20 cellular contexts compared by ENCODE assay signal in the genomic region with DNA sequence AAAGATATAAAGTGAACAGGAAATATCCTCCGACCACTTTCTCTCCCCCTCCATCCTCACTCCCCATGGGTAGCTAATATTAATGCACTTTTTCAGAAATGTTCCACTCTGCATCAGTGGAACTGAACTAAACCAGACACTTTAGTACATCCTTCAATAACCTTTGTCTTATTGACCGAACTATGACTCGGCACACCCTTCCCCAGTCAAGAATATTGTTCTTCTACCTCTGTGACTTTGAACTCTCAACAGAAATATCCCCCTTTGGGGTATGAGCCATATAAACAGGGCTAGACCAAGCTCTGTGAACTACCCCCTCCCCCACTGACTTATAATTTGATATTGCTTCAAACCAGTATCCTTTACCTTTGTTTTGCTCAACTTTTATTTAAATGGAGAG.
"Had no signal": no experiment of that assay in that cellular context is flagged by ENCODE, and none has a peak within 500 bp of the region (broad histone marks: within the 10 kb centered on the region; RNA-seq: fewer than 3 reads in every experiment).

No MANE protein-coding gene starts in this region.

- H3K4me3 ChIP-seq: adrenal gland, coronary artery, left lung, neural progenitor cell, pancreas, spleen, upper lobe of left lung had no signal

- DNase-seq: activated CD4-positive, alpha-beta T cell treated with anti-CD3 and anti-CD28 coated beads, Interleukin-2, amount 10 ng/mL, durations not matched to agents 24 days and 14 days; activated CD8-positive, alpha-beta memory T cell treated with anti-CD3 and anti-CD28 coated beads for 24 hours; activated naive CD4-positive, alpha-beta T cell treated with anti-CD3 and anti-CD28 coated beads, Interleukin-2, amount 50 U/mL, for 16 hours; activated T-cell treated with anti-CD3 and anti-CD28 coated beads for 4 hours; effector CD4-positive, alpha-beta T cell; foreskin keratinocyte; head of caudate nucleus; islet precursor cell; left lung; pancreas; spleen; stimulated activated CD4-positive, alpha-beta T cell treated with anti-CD3 and anti-CD28 coated beads, Interleukin-1b, Interleukin-23, amount 100 ng/mL, for 48 hours had no signal

- FAIRE-seq: endothelial cell of umbilical vein, pancreas had no signal

- H2AFZ ChIP-seq: neural progenitor cell had no signal

- ATAC-seq: activated T-helper 17 cell treated with anti-CD3 and anti-CD28 coated beads, Interleukin-2, amount 50 U/mL, for 72 hours; foreskin keratinocyte; left lung; pancreas; stimulated activated memory B cell treated with anti-CD40 and anti-IgM and Interleukin-4, amounts not matched to agents 10 μg/mL and 1 μg/mL and 100 μg/mL, for 72 hours; WTC11 had no signal

- H3K9ac ChIP-seq: neural progenitor cell had no signal

- H3K27ac ChIP-seq: adrenal gland, coronary artery, foreskin keratinocyte, left lung, neural progenitor cell, pancreas, spleen, upper lobe of left lung had no signal

- H3K4me2 ChIP-seq: neural progenitor cell had no signal

- H3K27me3 ChIP-seq: adrenal gland, foreskin keratinocyte, left lung, neural progenitor cell, pancreas, spleen, upper lobe of left lung had no signal

- H3K36me3 ChIP-seq: adrenal gland, left lung, neural progenitor cell, pancreas, spleen, upper lobe of left lung had no signal

- H3K9me3 ChIP-seq: adrenal gland, left lung, pancreas, spleen, upper lobe of left lung had no signal

- H3K4me1 ChIP-seq: adrenal gland, spleen had no signal
